ENCODE assay signal across 17 cellular contexts in genomic region chr20:50367104-50367674, GRCh38.
DNase-seq lines count a peak whose midpoint lies in the region; ATAC-seq and TF ChIP-seq lines count a peak whose summit lies in the region.
"Had no signal": no experiment of that assay in that cellular context is flagged by ENCODE, and none has a peak within 500 bp of the region (broad histone marks: within the 10 kb centered on the region; RNA-seq: fewer than 3 reads in every experiment).

No MANE protein-coding gene starts in this region.

- peak overlapping the region; percentile 20; the same call in 1 of the 2 replicates for H3K27ac ChIP-seq in VCaP
- H3K27ac ChIP-seq in right lobe of liver = peak overlapping the region; percentile 12 to 48 (median 18)
- H3K27ac ChIP-seq in naive thymus-derived CD4-positive, alpha-beta T cell (ENCODE audit: low read depth, low read length) = no peak overlapping the region
- H3K27ac ChIP-seq: psoas muscle, thoracic aorta had no signal

- peaks cover 33% of the 10 kb centered on the region for H3K4me1 Mint-ChIP-seq in type B pancreatic cell (ENCODE audit: unreplicated experiment)
- H3K4me1 Mint-ChIP-seq in activated T-cell treated with anti-CD3 and anti-CD28 coated beads, Interleukin-2, amount 50 U/mL, for 24 hours (ENCODE audit: low read depth) = peaks cover 5% of the 10 kb centered on the region
- H3K4me1 Mint-ChIP-seq in naive thymus-derived CD4-positive, alpha-beta T cell = peaks cover 5 to 31% (median 12%) of the 10 kb centered on the region in 7 donors

- no peaks in the 10 kb centered on the region for H3K36me3 ChIP-seq in right lobe of liver
- no peaks in the 10 kb centered on the region for H3K36me3 ChIP-seq in naive thymus-derived CD4-positive, alpha-beta T cell (ENCODE audit: control insufficient read depth in 2 of 3, insufficient read depth in 3 of 3, low read length in 3 of 3)
- H3K36me3 ChIP-seq: BE2C, thoracic aorta had no signal

- H3K9me3 Mint-ChIP-seq in type B pancreatic cell = peaks cover 11% of the 10 kb centered on the region
- H3K9me3 Mint-ChIP-seq in activated T-cell treated with anti-CD3 and anti-CD28 coated beads, Interleukin-2, amount 50 U/mL, for 24 hours = no peaks in the 10 kb centered on the region
- H3K9me3 Mint-ChIP-seq in naive thymus-derived CD4-positive, alpha-beta T cell = peaks cover 0 to 2% (median 0%) of the 10 kb centered on the region in 11 donors
- H3K9me3 Mint-ChIP-seq: activated naive CD4-positive, alpha-beta T cell treated with anti-CD3 and anti-CD28 coated beads for 36 hours had no signal

- intact Hi-C loops in right lobe of liver (cut with DNase I) = loop anchor here in 1 of 2 donors (10.0 kb wide), 1 partner anchor 52 kb away; no protein-coding TSS in a partner anchor
- intact Hi-C loops in naive thymus-derived CD4-positive, alpha-beta T cell (cut with micrococcal nuclease) = no loop called here

- H3K27me3 Mint-ChIP-seq in type B pancreatic cell = no peaks in the 10 kb centered on the region
- peaks cover 3% of the 10 kb centered on the region for H3K27me3 Mint-ChIP-seq in activated T-cell treated with anti-CD3 and anti-CD28 coated beads, Interleukin-2, amount 50 U/mL, for 24 hours
- peaks cover 0 to 14% (median 4%) of the 10 kb centered on the region in 5 donors for H3K27me3 Mint-ChIP-seq in naive thymus-derived CD4-positive, alpha-beta T cell

- no peak overlapping the region for H3K4me3 ChIP-seq in right lobe of liver
- no peak overlapping the region for H3K4me3 ChIP-seq in naive thymus-derived CD4-positive, alpha-beta T cell (ENCODE audit: low read length)
- H3K4me3 ChIP-seq: GM12878, psoas muscle, thoracic aorta had no signal

- DNase-seq in NCI-H1417 treated with DMSO at 0.1 percent for 48 hours (lab: John Stamatoyannopoulos, UW) (peak; percentile 80), NCI-H1417 (lab: John Stamatoyannopoulos, UW) (no peak), right lobe of liver (no peak), type B pancreatic cell (ENCODE audit: extremely low spot score, unreplicated experiment) (no peak), SW 1271 (lab: John Stamatoyannopoulos, UW) (no peak)
- DNase-seq in activated T-cell treated with anti-CD3 and anti-CD28 coated beads, Interleukin-2, amount 50 U/mL, for 24 hours = no peak
- no peak for DNase-seq in naive thymus-derived CD4-positive, alpha-beta T cell
- DNase-seq: 8988T; activated T-cell treated with anti-CD3 and anti-CD28 coated beads, Interleukin-2, amount 50 U/mL, for 48 hours; head of caudate nucleus; psoas muscle had no signal

- no peaks in the 10 kb centered on the region for H3K27me3 ChIP-seq in right lobe of liver
- no peaks in the 10 kb centered on the region for H3K27me3 ChIP-seq in naive thymus-derived CD4-positive, alpha-beta T cell (ENCODE audit: control insufficient read depth in 2 of 2, insufficient read depth in 2 of 2, low read length in 2 of 2)
- H3K27me3 ChIP-seq: BE2C had no signal

- TF ChIP-seq CTCF in VCaP (conservative IDR thresholded peaks at IDR 0.05) (no peak), right lobe of liver (IDR thresholded peaks at IDR 0.05) (no peak), type B pancreatic cell (conservative IDR thresholded peaks at IDR 0.05) (no peak)

- peaks cover 0 to 29% (median 8%) of the 10 kb centered on the region in 4 donors for H3K4me1 ChIP-seq in right lobe of liver
- H3K4me1 ChIP-seq in naive thymus-derived CD4-positive, alpha-beta T cell (ENCODE audit: control insufficient read depth in 2 of 2, insufficient read depth in 2 of 2, low read length in 2 of 2) = peaks cover 0 to 4% of the 10 kb centered on the region in 2 donors

- peak overlapping the region; percentile 74 for H3K27ac Mint-ChIP-seq in type B pancreatic cell
- no peak overlapping the region for H3K27ac Mint-ChIP-seq in activated T-cell treated with anti-CD3 and anti-CD28 coated beads, Interleukin-2, amount 50 U/mL, for 24 hours
- no peak overlapping the region for H3K27ac Mint-ChIP-seq in naive thymus-derived CD4-positive, alpha-beta T cell
- H3K27ac Mint-ChIP-seq: activated naive CD4-positive, alpha-beta T cell treated with anti-CD3 and anti-CD28 coated beads for 36 hours had no signal

- TF ChIP-seq POLR2A in right lobe of liver (IDR thresholded peaks at IDR 0.05) = no peak

- CTCF ChIA-PET in naive thymus-derived CD4-positive, alpha-beta T cell (lab: Charles Lee) = no interaction called here

- POLR2A ChIA-PET in naive thymus-derived CD4-positive, alpha-beta T cell (lab: Charles Lee) = no interaction called here

- no peak overlapping the region for H3K4me3 Mint-ChIP-seq in type B pancreatic cell
- H3K4me3 Mint-ChIP-seq in activated T-cell treated with anti-CD3 and anti-CD28 coated beads, Interleukin-2, amount 50 U/mL, for 24 hours = no peak overlapping the region
- peak overlapping the region in 2 of 10 donors; percentile 13 to 61 for H3K4me3 Mint-ChIP-seq in naive thymus-derived CD4-positive, alpha-beta T cell
- H3K4me3 Mint-ChIP-seq: activated naive CD4-positive, alpha-beta T cell treated with anti-CD3 and anti-CD28 coated beads for 36 hours had no signal

- ATAC-seq in right lobe of liver = peak in 3 of 4 donors; percentile 11 to 26 (median 26)
- ATAC-seq in naive thymus-derived CD4-positive, alpha-beta T cell = no peak
- ATAC-seq: GM12878 had no signal

- H3K36me3 Mint-ChIP-seq in type B pancreatic cell = no peaks in the 10 kb centered on the region
- no peaks in the 10 kb centered on the region for H3K36me3 Mint-ChIP-seq in activated T-cell treated with anti-CD3 and anti-CD28 coated beads, Interleukin-2, amount 50 U/mL, for 24 hours (ENCODE audit: low read depth)
- H3K36me3 Mint-ChIP-seq in naive thymus-derived CD4-positive, alpha-beta T cell = no peaks in the 10 kb centered on the region

- no peaks in the 10 kb centered on the region for H3K9me3 ChIP-seq in right lobe of liver
- no peaks in the 10 kb centered on the region for H3K9me3 ChIP-seq in naive thymus-derived CD4-positive, alpha-beta T cell (ENCODE audit: control insufficient read depth in 2 of 3, low read length in 3 of 3)
- H3K9me3 ChIP-seq: BE2C, Caco-2, psoas muscle, thoracic aorta had no signal

- WGBS in right lobe of liver (ENCODE audit: insufficient coverage, low coverage, low lambda C conversion rate, missing lambda C conversion rate) = 51% methylated on average over 5 of the region's 5 CpGs
